In the genomic region with DNA sequence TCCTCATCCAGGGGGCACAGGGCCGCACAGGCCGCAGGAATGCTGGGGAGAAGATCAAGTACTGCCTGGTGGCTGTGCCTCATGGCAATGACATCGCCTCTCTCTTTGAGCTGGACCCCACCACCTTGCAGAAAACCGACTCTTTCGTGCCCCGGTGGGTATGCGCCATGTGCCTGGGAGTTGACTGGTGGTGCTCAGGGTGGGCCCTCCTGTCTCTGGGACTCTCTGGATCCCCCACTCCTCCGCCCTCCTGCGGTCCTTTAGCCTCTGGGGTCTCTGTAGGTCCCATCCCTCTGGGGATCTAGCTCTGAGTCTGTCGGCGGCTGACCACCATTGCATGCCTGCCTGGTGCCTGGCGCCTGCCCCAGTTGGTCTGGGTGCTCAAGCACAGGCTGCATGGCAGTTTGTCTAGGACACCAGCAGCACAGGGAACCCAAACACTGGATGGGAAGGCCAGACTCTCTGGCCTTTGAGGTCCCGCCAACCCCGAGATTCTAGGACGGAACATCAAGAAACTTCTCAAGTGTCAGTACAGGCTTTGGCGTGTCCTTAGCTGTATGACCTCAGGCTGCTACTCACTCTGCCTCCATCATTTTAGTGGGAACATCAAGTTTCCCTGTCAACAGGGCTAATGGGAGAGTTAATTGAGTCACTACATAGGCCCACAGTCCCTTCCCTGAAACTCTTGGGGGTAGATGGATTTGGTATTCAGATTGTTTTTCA, we compare ENCODE assay signal across 13 cellular contexts. TPM values are rescaled to one million over a fixed set of nuclear protein-coding genes. Genes with fewer than 3 reads are reported as not detected.
DNase-seq lines count a peak whose midpoint lies in the region; ATAC-seq and TF ChIP-seq lines count a peak whose summit lies in the region.
"Had no signal": no experiment of that assay in that cellular context is flagged by ENCODE, and none has a peak within 500 bp of the region (broad histone marks: within the 10 kb centered on the region; RNA-seq: fewer than 3 reads in every experiment).

No MANE protein-coding gene starts in this region.

- in situ Hi-C loops in gastrocnemius medialis (cut with MboI; ENCODE audit: low sequenced_read_pairs in 4 of 4), result no loop called here

- peaks cover 17% of the 10 kb centered on the region for H3K36me3 Mint-ChIP-seq in activated CD8-positive, alpha-beta memory T cell treated with anti-CD3 and anti-CD28 coated beads, Interleukin-2, amount 10 ng/mL, durations not matched to agents 7 days and 5 days
- H3K36me3 Mint-ChIP-seq in WTC11, result peaks cover 16% of the 10 kb centered on the region
- H3K36me3 Mint-ChIP-seq in central memory CD8-positive, alpha-beta T cell (ENCODE audit: insufficient read depth), result peaks cover 24% of the 10 kb centered on the region

- peaks cover 0 to 4% of the 10 kb centered on the region in 2 donors for H3K36me3 ChIP-seq in gastrocnemius medialis

- POLR2A ChIA-PET in WTC11 (lab: Charles Lee), result no interaction called here

- intact Hi-C loops in gastrocnemius medialis (cut with DNase I; ENCODE audit: low total_unique reads), result no loop called here

- H3K4me1 ChIP-seq in gastrocnemius medialis, result peaks cover 0 to 15% of the 10 kb centered on the region in 2 donors

- H3K9me3 ChIP-seq in gastrocnemius medialis, result no peaks in the 10 kb centered on the region
- H3K9me3 ChIP-seq: BLaER1 treated with 17β-estradiol and CSF1 and Interleukin-3, amounts not matched to agents 10 nM and 100 nM had no signal

- H3K27ac ChIP-seq in gastrocnemius medialis, result peak overlapping the region in 1 of 4 donors; percentile 80
- H3K27ac ChIP-seq: BLaER1 treated with 17β-estradiol and CSF1 and Interleukin-3, amounts not matched to agents 10 nM and 100 nM; GM23248 had no signal

- TF ChIP-seq POLR2A in gastrocnemius medialis (IDR thresholded peaks at IDR 0.05), result no peak

- H3K4me1 Mint-ChIP-seq in activated CD8-positive, alpha-beta memory T cell treated with anti-CD3 and anti-CD28 coated beads, Interleukin-2, amount 10 ng/mL, durations not matched to agents 7 days and 5 days, result peaks cover 5% of the 10 kb centered on the region
- H3K4me1 Mint-ChIP-seq in WTC11, result no peaks in the 10 kb centered on the region
- peaks cover 4% of the 10 kb centered on the region for H3K4me1 Mint-ChIP-seq in central memory CD8-positive, alpha-beta T cell

- ATAC-seq in activated CD8-positive, alpha-beta memory T cell treated with anti-CD3 and anti-CD28 coated beads, Interleukin-2, amount 10 ng/mL, durations not matched to agents 7 days and 5 days, result no peak
- ATAC-seq in WTC11, result no peak
- ATAC-seq in central memory CD8-positive, alpha-beta T cell (replicated peaks; ENCODE audit: extremely low read depth, poor library complexity, severe bottlenecking), result no peak
- peak; percentile 75 to 96 for ATAC-seq in gastrocnemius medialis
- ATAC-seq in HG02763 (IDR thresholded peaks at IDR 0.05; ENCODE audit: unreplicated experiment), result no peak

- no peak overlapping the region for H3K4me3 ChIP-seq in gastrocnemius medialis
- H3K4me3 ChIP-seq: BLaER1 treated with 17β-estradiol and CSF1 and Interleukin-3, amounts not matched to agents 10 nM and 100 nM; GM23248 had no signal

- no peak for DNase-seq in activated CD8-positive, alpha-beta memory T cell treated with anti-CD3 and anti-CD28 coated beads, Interleukin-2, amount 10 ng/mL, durations not matched to agents 7 days and 5 days
- DNase-seq in activated CD8-positive, alpha-beta memory T cell treated with anti-CD3 and anti-CD28 coated beads, Interleukin-2, amount 50 U/mL, for 48 hours, result no peak
- no peak for DNase-seq in WTC11 (ENCODE audit: low spot score)
- no peak for DNase-seq in central memory CD8-positive, alpha-beta T cell (ENCODE audit: low spot score in 2 of 2)
- peak; percentile 37 to 64 for DNase-seq in gastrocnemius medialis
- DNase-seq in 8988T, result no peak
- no peak for DNase-seq in stimulated activated naive CD4-positive, alpha-beta T cell (lab: John Stamatoyannopoulos, UW)
- DNase-seq: ACHN; CD4-positive, alpha-beta T cell; DMS79; GM23248 had no signal

- H3K9me3 Mint-ChIP-seq in activated CD8-positive, alpha-beta memory T cell treated with anti-CD3 and anti-CD28 coated beads, Interleukin-2, amount 10 ng/mL, durations not matched to agents 7 days and 5 days (ENCODE audit: low read depth), result no peaks in the 10 kb centered on the region
- no peaks in the 10 kb centered on the region for H3K9me3 Mint-ChIP-seq in WTC11
- no peaks in the 10 kb centered on the region for H3K9me3 Mint-ChIP-seq in central memory CD8-positive, alpha-beta T cell
- H3K9me3 Mint-ChIP-seq: CD4-positive, alpha-beta T cell had no signal

- H3K27ac Mint-ChIP-seq in activated CD8-positive, alpha-beta memory T cell treated with anti-CD3 and anti-CD28 coated beads, Interleukin-2, amount 10 ng/mL, durations not matched to agents 7 days and 5 days, result peak overlapping the region; percentile 54
- H3K27ac Mint-ChIP-seq in WTC11, result peak overlapping the region; percentile 84
- peak overlapping the region; percentile 79 for H3K27ac Mint-ChIP-seq in central memory CD8-positive, alpha-beta T cell (ENCODE audit: low read depth)
- H3K27ac Mint-ChIP-seq: CD4-positive, alpha-beta T cell had no signal

- H3K4me3 Mint-ChIP-seq in activated CD8-positive, alpha-beta memory T cell treated with anti-CD3 and anti-CD28 coated beads, Interleukin-2, amount 10 ng/mL, durations not matched to agents 7 days and 5 days, result no peak overlapping the region
- H3K4me3 Mint-ChIP-seq in WTC11, result no peak overlapping the region
- no peak overlapping the region for H3K4me3 Mint-ChIP-seq in central memory CD8-positive, alpha-beta T cell
- H3K4me3 Mint-ChIP-seq: CD4-positive, alpha-beta T cell had no signal

- H3K27me3 ChIP-seq in gastrocnemius medialis, result no peaks in the 10 kb centered on the region
- H3K27me3 ChIP-seq: BLaER1 treated with 17β-estradiol and CSF1 and Interleukin-3, amounts not matched to agents 10 nM and 100 nM had no signal

- no peaks in the 10 kb centered on the region for H3K27me3 Mint-ChIP-seq in activated CD8-positive, alpha-beta memory T cell treated with anti-CD3 and anti-CD28 coated beads, Interleukin-2, amount 10 ng/mL, durations not matched to agents 7 days and 5 days
- no peaks in the 10 kb centered on the region for H3K27me3 Mint-ChIP-seq in WTC11 (ENCODE audit: low read depth)
- no peaks in the 10 kb centered on the region for H3K27me3 Mint-ChIP-seq in central memory CD8-positive, alpha-beta T cell
- H3K27me3 Mint-ChIP-seq: CD4-positive, alpha-beta T cell had no signal

- CTCF ChIA-PET in activated CD8-positive, alpha-beta memory T cell treated with anti-CD3 and anti-CD28 coated beads, Interleukin-2, amount 10 ng/mL, durations not matched to agents 7 days and 5 days (lab: Charles Lee), result interaction anchor here (0.6 kb wide), 1 partner anchor 328 kb away, joined by 3 read pairs; no protein-coding TSS in a partner anchor
- CTCF ChIA-PET in WTC11 (lab: Charles Lee), result interaction anchor here (0.8 to 1.4 kb wide), 2 partner anchors 31 to 74 kb away, joined by 3 to 4 read pairs; no protein-coding TSS in a partner anchor

- TF ChIP-seq CTCF in WTC11 (IDR thresholded peaks at IDR 0.05), result no peak
- TF ChIP-seq CTCF in gastrocnemius medialis (IDR thresholded peaks at IDR 0.05 in 4 of 5, conservative IDR thresholded peaks at IDR 0.05 in 1 of 5), result no peak

TF ChIP-seq in WTC11, 78 proteins besides CTCF, POLR2A, EP300 and RAD21 (continues in another document):
- no peak for TF ChIP-seq KAT7 (CRISPR knock-in tag; IDR thresholded peaks at IDR 0.05; ENCODE audit: borderline replicate concordance)
- no peak for TF ChIP-seq PRDM15 (CRISPR knock-in tag; IDR thresholded peaks at IDR 0.05)
- TF ChIP-seq TCF7 (CRISPR knock-in tag; IDR thresholded peaks at IDR 0.05; ENCODE audit: low read depth), result no peak
- no peak for TF ChIP-seq ZNF423 (CRISPR knock-in tag; IDR thresholded peaks at IDR 0.05)

RNA-seq across cellular contexts. Expression of gene ITPR3, which starts 42.8 kb away (rescaled TPM):
- total RNA-seq in activated CD8-positive, alpha-beta memory T cell treated with anti-CD3 and anti-CD28 coated beads, Interleukin-2, amount 10 ng/mL, durations not matched to agents 7 days and 5 days, result 10 to 100 TPM; 44.9 to 71.3 TPM
- 42.5 to 47.3 TPM (median 42.9 TPM) in 3 replicates for total RNA-seq in WTC11 (2021)
- total RNA-seq in gastrocnemius medialis, result 1 to 10 TPM; 1.9 to 6.8 (median 4.2) TPM

RNA-seq across cellular contexts. Expression of gene UQCC2, which starts 47.6 kb away (rescaled TPM):
- total RNA-seq in activated CD8-positive, alpha-beta memory T cell treated with anti-CD3 and anti-CD28 coated beads, Interleukin-2, amount 10 ng/mL, durations not matched to agents 7 days and 5 days, result 100 to 1,000 TPM in 1 of 2 experiments, 10 to 100 TPM in 1; 94.8 to 108 TPM
- total RNA-seq in WTC11 (2021) (65.8 to 105 TPM (median 95.3 TPM) in 3 replicates), gastrocnemius medialis (100 to 1,000 TPM in 1 of 4 donors, 10 to 100 TPM in 3; 50.7 to 101 (median 63.5) TPM)

Comparison
In these comparisons a context has a peak if more than half of its experiments do, and no peak if none do; other contexts are left out.
1. ATAC-seq: peak in gastrocnemius medialis (2 of 2); none in activated CD8-positive, alpha-beta memory T cell treated with anti-CD3 and anti-CD28 coated beads, Interleukin-2, amount 10 ng/mL, durations not matched to agents 7 days and 5 days (single experiment), WTC11 (single experiment), central memory CD8-positive, alpha-beta T cell (single experiment) and HG02763 (single experiment).
2. DNase-seq: peak in gastrocnemius medialis (2 of 2); none in activated CD8-positive, alpha-beta memory T cell treated with anti-CD3 and anti-CD28 coated beads, Interleukin-2, amount 10 ng/mL, durations not matched to agents 7 days and 5 days (single experiment), activated CD8-positive, alpha-beta memory T cell treated with anti-CD3 and anti-CD28 coated beads, Interleukin-2, amount 50 U/mL, for 48 hours (single experiment), WTC11 (single experiment), central memory CD8-positive, alpha-beta T cell (0 of 2), 8988T (single experiment) and stimulated activated naive CD4-positive, alpha-beta T cell (0 of 6).
3. Peak in every context shown above with its lines, with median percentiles within 50 percentile points of each other: H3K27ac Mint-ChIP-seq.